Comparison of ENCODE assay signal across 1 cellular context in the genomic region with DNA sequence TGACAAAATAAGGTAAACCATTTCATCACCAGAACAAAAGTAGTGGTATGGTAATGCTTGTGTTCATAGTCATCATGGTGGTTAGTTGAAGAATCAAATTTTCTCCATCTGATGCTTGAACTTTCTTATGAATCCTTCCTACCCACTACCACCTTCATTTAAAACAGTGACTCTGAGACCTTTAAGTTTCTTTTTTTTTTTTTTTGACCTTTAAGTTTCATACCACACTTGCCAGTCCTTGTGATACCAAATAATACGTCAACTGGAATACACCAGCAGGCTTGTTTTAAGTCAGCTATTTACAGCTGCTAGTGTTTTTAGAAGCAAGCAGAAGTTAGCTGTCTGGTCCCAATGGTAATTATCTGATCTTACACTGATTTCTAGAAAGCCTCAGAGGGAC.
TF ChIP-seq lines count a peak whose summit lies in the region.

No MANE protein-coding gene starts in this region.

TF ChIP-seq in GM12878, 131 proteins besides CTCF, POLR2A, EP300 and RAD21 (continued from another document and continues in another):
- no peak for TF ChIP-seq KDM1A (IDR thresholded peaks at IDR 0.05; ENCODE audit: borderline replicate concordance)
- TF ChIP-seq MEF2A (IDR thresholded peaks at IDR 0.05; ENCODE audit: insufficient read depth, low read depth, low read length): 0 out of 2 replicates have a peak, but pooled peaks have one; percentile 23
- no peak for TF ChIP-seq CREM (IDR thresholded peaks at IDR 0.05; ENCODE audit: low read depth)
- TF ChIP-seq PAX5 (IDR thresholded peaks at IDR 0.05; ENCODE audit: borderline replicate concordance, low read depth, low read length): 0 out of 2 replicates have a peak, but pooled peaks have one; percentile 46
- TF ChIP-seq IKZF2 (IDR thresholded peaks at IDR 0.05): no peak; a peak in 1 of 4 replicates
- no peak for TF ChIP-seq CHD4 (IDR thresholded peaks at IDR 0.05)
- peak; percentile 73 for TF ChIP-seq ZNF384 (IDR thresholded peaks at IDR 0.05; ENCODE audit: borderline replicate concordance, low read depth, low read length)
- TF ChIP-seq BCL11A (IDR thresholded peaks at IDR 0.05; ENCODE audit: low read depth, low read length): peak; percentile 81
- no peak for TF ChIP-seq BACH1 (IDR thresholded peaks at IDR 0.05; ENCODE audit: borderline replicate concordance)
- no peak for TF ChIP-seq E2F4 (IDR thresholded peaks at IDR 0.05; ENCODE audit: low read depth, low read length)
- no peak for TF ChIP-seq TARDBP (IDR thresholded peaks at IDR 0.05; ENCODE audit: borderline replicate concordance)
- TF ChIP-seq BCLAF1 (IDR thresholded peaks at IDR 0.05): no peak
- TF ChIP-seq ZNF207 (IDR thresholded peaks at IDR 0.05; ENCODE audit: borderline replicate concordance): no peak
- no peak for TF ChIP-seq POLR2AphosphoS2 (IDR thresholded peaks at IDR 0.05; ENCODE audit: low read depth, low read length)
- TF ChIP-seq, protein P1, sequence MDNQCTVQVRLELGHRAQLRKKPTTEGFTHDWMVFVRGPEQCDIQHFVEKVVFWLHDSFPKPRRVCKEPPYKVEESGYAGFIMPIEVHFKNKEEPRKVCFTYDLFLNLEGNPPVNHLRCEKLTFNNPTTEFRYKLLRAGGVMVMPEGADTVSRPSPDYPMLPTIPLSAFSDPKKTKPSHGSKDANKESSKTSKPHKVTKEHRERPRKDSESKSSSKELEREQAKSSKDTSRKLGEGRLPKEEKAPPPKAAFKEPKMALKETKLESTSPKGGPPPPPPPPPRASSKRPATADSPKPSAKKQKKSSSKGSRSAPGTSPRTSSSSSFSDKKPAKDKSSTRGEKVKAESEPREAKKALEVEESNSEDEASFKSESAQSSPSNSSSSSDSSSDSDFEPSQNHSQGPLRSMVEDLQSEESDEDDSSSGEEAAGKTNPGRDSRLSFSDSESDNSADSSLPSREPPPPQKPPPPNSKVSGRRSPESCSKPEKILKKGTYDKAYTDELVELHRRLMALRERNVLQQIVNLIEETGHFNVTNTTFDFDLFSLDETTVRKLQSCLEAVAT (IDR thresholded peaks at IDR 0.05): no peak
- TF ChIP-seq MYB (IDR thresholded peaks at IDR 0.05; ENCODE audit: borderline replicate concordance, low read depth, low read length): no peak
- no peak for TF ChIP-seq SMAD5 (IDR thresholded peaks at IDR 0.05; ENCODE audit: low read depth)
- no peak for TF ChIP-seq POLR2AphosphoS5 (IDR thresholded peaks at IDR 0.05; ENCODE audit: low read length)
- TF ChIP-seq, protein P2, sequence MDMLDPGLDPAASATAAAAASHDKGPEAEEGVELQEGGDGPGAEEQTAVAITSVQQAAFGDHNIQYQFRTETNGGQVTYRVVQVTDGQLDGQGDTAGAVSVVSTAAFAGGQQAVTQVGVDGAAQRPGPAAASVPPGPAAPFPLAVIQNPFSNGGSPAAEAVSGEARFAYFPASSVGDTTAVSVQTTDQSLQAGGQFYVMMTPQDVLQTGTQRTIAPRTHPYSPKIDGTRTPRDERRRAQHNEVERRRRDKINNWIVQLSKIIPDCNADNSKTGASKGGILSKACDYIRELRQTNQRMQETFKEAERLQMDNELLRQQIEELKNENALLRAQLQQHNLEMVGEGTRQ (IDR thresholded peaks at IDR 0.05; ENCODE audit: borderline replicate concordance, low read depth, low read length): no peak
- no peak for TF ChIP-seq CHD1 (IDR thresholded peaks at IDR 0.05; ENCODE audit: low read depth, low read length)
- no peak for TF ChIP-seq YBX1 (IDR thresholded peaks at IDR 0.05)
- no peak for TF ChIP-seq NRF1 (conservative IDR thresholded peaks at IDR 0.05; ENCODE audit: low read depth, low read length)
- no peak for TF ChIP-seq PRDM15 (CRISPR knock-in tag; IDR thresholded peaks at IDR 0.05)
- no peak for TF ChIP-seq SPI1 (IDR thresholded peaks at IDR 0.05; ENCODE audit: borderline replicate concordance, insufficient read depth, low read depth, low read length)
- no peak for TF ChIP-seq STAT3 (IDR thresholded peaks at IDR 0.05; ENCODE audit: low read depth, low read length)
- TF ChIP-seq EZH2 (IDR thresholded peaks at IDR 0.05; ENCODE audit: borderline replicate concordance, control insufficient read depth, low read depth, low read length): no peak
- TF ChIP-seq FOS (IDR thresholded peaks at IDR 0.05; ENCODE audit: borderline replicate concordance, extremely low read depth, insufficient read length): no peak
- no peak for TF ChIP-seq E4F1 (IDR thresholded peaks at IDR 0.05; ENCODE audit: borderline replicate concordance, partially characterized antibody)
- no peak for TF ChIP-seq CBFB (IDR thresholded peaks at IDR 0.05; ENCODE audit: low read depth)
- TF ChIP-seq CREB1 (IDR thresholded peaks at IDR 0.05; ENCODE audit: low read depth): 0 out of 2 replicates have a peak, but pooled peaks have one; percentile 32
- no peak for TF ChIP-seq IRF3 (IDR thresholded peaks at IDR 0.05)
- TF ChIP-seq, protein P3, sequence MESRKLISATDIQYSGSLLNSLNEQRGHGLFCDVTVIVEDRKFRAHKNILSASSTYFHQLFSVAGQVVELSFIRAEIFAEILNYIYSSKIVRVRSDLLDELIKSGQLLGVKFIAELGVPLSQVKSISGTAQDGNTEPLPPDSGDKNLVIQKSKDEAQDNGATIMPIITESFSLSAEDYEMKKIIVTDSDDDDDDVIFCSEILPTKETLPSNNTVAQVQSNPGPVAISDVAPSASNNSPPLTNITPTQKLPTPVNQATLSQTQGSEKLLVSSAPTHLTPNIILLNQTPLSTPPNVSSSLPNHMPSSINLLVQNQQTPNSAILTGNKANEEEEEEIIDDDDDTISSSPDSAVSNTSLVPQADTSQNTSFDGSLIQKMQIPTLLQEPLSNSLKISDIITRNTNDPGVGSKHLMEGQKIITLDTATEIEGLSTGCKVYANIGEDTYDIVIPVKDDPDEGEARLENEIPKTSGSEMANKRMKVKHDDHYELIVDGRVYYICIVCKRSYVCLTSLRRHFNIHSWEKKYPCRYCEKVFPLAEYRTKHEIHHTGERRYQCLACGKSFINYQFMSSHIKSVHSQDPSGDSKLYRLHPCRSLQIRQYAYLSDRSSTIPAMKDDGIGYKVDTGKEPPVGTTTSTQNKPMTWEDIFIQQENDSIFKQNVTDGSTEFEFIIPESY (IDR thresholded peaks at IDR 0.05): no peak
- no peak for TF ChIP-seq GABPA (IDR thresholded peaks at IDR 0.05; ENCODE audit: low read depth)
- TF ChIP-seq, protein P4, sequence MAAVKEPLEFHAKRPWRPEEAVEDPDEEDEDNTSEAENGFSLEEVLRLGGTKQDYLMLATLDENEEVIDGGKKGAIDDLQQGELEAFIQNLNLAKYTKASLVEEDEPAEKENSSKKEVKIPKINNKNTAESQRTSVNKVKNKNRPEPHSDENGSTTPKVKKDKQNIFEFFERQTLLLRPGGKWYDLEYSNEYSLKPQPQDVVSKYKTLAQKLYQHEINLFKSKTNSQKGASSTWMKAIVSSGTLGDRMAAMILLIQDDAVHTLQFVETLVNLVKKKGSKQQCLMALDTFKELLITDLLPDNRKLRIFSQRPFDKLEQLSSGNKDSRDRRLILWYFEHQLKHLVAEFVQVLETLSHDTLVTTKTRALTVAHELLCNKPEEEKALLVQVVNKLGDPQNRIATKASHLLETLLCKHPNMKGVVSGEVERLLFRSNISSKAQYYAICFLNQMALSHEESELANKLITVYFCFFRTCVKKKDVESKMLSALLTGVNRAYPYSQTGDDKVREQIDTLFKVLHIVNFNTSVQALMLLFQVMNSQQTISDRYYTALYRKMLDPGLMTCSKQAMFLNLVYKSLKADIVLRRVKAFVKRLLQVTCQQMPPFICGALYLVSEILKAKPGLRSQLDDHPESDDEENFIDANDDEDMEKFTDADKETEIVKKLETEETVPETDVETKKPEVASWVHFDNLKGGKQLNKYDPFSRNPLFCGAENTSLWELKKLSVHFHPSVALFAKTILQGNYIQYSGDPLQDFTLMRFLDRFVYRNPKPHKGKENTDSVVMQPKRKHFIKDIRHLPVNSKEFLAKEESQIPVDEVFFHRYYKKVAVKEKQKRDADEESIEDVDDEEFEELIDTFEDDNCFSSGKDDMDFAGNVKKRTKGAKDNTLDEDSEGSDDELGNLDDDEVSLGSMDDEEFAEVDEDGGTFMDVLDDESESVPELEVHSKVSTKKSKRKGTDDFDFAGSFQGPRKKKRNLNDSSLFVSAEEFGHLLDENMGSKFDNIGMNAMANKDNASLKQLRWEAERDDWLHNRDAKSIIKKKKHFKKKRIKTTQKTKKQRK (IDR thresholded peaks at IDR 0.05; ENCODE audit: low read depth, low read length): no peak
